ENCODE assay signal across 19 cellular contexts in the genomic region with DNA sequence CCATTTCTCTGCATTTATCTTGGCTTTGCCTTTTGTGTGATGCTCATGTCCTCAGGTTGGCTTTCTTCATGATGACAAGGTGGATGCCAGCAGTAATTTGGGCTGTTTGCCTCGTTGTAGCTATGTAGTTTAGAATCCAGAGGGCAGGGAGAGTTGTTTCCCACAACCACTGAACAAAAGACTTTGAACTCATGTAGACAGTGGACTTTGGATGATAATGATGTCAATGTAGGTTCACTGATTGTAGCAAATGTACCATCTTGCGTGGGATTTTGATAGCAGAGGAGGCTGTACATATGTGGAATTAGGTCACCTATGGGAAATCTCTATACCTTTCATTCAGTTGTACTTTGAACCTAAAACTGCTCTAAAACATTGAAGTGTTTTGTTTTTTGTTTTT. TPM values are rescaled to one million over a fixed set of nuclear protein-coding genes. Genes with fewer than 3 reads are reported as not detected.
DNase-seq lines count a peak whose midpoint lies in the region; ATAC-seq and TF ChIP-seq lines count a peak whose summit lies in the region.
"Had no signal": no experiment of that assay in that cellular context is flagged by ENCODE, and none has a peak within 500 bp of the region (broad histone marks: within the 10 kb centered on the region; RNA-seq: fewer than 3 reads in every experiment).

No MANE protein-coding gene starts in this region.

- H3K4me3 ChIP-seq in liver (ENCODE audit: low read depth in 1 of 3, low read length in 3 of 3) = no peak overlapping the region
- H3K4me3 ChIP-seq: GM12878, HAP-1 had no signal

- no peaks in the 10 kb centered on the region for H3K27me3 ChIP-seq in liver (ENCODE audit: control insufficient read depth in 4 of 4, insufficient read depth in 4 of 4, low read length in 3 of 4)

- intact Hi-C loops in left colon (cut with DNase I, micrococcal nuclease) = no loop called here

- H3K36me3 ChIP-seq in liver (ENCODE audit: control insufficient read depth in 4 of 4, insufficient read depth in 3 of 4, low read depth in 1 of 4, low read length in 3 of 4) = no peaks in the 10 kb centered on the region

- H3K27ac ChIP-seq in liver (ENCODE audit: low read depth in 1 of 2, low read length in 2 of 2) = no peak overlapping the region
- H3K27ac ChIP-seq: C4-2B had no signal

- peak; percentile 14 for DNase-seq in HuH-7 (ENCODE audit: low spot score)
- no peak for DNase-seq in left colon
- no peak for DNase-seq in C1 segment of cervical spinal cord (lab: John Stamatoyannopoulos, UW)
- no peak for DNase-seq in T-helper 1 cell
- DNase-seq in cerebellar cortex (ENCODE audit: low spot score) = no peak
- DNase-seq: Caco-2; CD4-positive, CD25-positive, alpha-beta regulatory T cell; CD8-positive, alpha-beta T cell; DMS 273 treated with DMSO at 0.1 percent for 48 hours; DMS79; EL; GDM1; GOT3; HFFc6 had no signal

- H3K9ac ChIP-seq in liver (ENCODE audit: low read depth in 1 of 2, low read length in 2 of 2) = no peak overlapping the region

- no peak for TF ChIP-seq CTCF in liver (IDR thresholded peaks at IDR 0.05; ENCODE audit: low read depth, low read length, missing input control)

- ATAC-seq in left colon (peak; percentile 35), HG03460 (IDR thresholded peaks at IDR 0.05; ENCODE audit: unreplicated experiment) (no peak)
- ATAC-seq: CD8-positive, alpha-beta T cell; GM12878 had no signal

- 35% methylated on average over 2 of the region's 2 CpGs for WGBS in liver

- no peaks in the 10 kb centered on the region for H3K4me1 ChIP-seq in liver (ENCODE audit: control insufficient read depth in 4 of 4, insufficient read depth in 4 of 4, low read length in 3 of 4)

- TF ChIP-seq RAD21 in liver (IDR thresholded peaks at IDR 0.05) = no peak

- no peaks in the 10 kb centered on the region for H3K9me3 ChIP-seq in liver (ENCODE audit: control insufficient read depth in 4 of 4, low read length in 3 of 4)
- H3K9me3 ChIP-seq: Caco-2, HAP-1 had no signal

TF ChIP-seq in liver, 16 proteins besides CTCF, POLR2A, EP300 and RAD21:
- TF ChIP-seq FOXA2 (IDR thresholded peaks at IDR 0.05) (no peak), FOXA1 (IDR thresholded peaks at IDR 0.05) (no peak), ATF3 (IDR thresholded peaks at IDR 0.05) (no peak), EGR1 (IDR thresholded peaks at IDR 0.05; ENCODE audit: low read depth in 2 of 2) (no peak), YY1 (IDR thresholded peaks at IDR 0.05) (peak; percentile 50), SP1 (IDR thresholded peaks at IDR 0.05) (peak; percentile 44), HNF4A (conservative IDR thresholded peaks at IDR 0.05) (peak; percentile 91 to 93), GABPA (IDR thresholded peaks at IDR 0.05 in 1 of 2, conservative IDR thresholded peaks at IDR 0.05 in 1 of 2) (no peak), JUND (IDR thresholded peaks at IDR 0.05) (peak; percentile 63 to 79), TAF1 (conservative IDR thresholded peaks at IDR 0.05) (no peak), NR2F2 (IDR thresholded peaks at IDR 0.05) (no peak), HNF4G (IDR thresholded peaks at IDR 0.05) (peak; percentile 85), MAX (IDR thresholded peaks at IDR 0.05) (no peak), RXRA (IDR thresholded peaks at IDR 0.05) (peak; percentile 42 to 60)
- TF ChIP-seq, protein P1, sequence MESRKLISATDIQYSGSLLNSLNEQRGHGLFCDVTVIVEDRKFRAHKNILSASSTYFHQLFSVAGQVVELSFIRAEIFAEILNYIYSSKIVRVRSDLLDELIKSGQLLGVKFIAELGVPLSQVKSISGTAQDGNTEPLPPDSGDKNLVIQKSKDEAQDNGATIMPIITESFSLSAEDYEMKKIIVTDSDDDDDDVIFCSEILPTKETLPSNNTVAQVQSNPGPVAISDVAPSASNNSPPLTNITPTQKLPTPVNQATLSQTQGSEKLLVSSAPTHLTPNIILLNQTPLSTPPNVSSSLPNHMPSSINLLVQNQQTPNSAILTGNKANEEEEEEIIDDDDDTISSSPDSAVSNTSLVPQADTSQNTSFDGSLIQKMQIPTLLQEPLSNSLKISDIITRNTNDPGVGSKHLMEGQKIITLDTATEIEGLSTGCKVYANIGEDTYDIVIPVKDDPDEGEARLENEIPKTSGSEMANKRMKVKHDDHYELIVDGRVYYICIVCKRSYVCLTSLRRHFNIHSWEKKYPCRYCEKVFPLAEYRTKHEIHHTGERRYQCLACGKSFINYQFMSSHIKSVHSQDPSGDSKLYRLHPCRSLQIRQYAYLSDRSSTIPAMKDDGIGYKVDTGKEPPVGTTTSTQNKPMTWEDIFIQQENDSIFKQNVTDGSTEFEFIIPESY (IDR thresholded peaks at IDR 0.05) = no peak
- TF ChIP-seq, protein P2, sequence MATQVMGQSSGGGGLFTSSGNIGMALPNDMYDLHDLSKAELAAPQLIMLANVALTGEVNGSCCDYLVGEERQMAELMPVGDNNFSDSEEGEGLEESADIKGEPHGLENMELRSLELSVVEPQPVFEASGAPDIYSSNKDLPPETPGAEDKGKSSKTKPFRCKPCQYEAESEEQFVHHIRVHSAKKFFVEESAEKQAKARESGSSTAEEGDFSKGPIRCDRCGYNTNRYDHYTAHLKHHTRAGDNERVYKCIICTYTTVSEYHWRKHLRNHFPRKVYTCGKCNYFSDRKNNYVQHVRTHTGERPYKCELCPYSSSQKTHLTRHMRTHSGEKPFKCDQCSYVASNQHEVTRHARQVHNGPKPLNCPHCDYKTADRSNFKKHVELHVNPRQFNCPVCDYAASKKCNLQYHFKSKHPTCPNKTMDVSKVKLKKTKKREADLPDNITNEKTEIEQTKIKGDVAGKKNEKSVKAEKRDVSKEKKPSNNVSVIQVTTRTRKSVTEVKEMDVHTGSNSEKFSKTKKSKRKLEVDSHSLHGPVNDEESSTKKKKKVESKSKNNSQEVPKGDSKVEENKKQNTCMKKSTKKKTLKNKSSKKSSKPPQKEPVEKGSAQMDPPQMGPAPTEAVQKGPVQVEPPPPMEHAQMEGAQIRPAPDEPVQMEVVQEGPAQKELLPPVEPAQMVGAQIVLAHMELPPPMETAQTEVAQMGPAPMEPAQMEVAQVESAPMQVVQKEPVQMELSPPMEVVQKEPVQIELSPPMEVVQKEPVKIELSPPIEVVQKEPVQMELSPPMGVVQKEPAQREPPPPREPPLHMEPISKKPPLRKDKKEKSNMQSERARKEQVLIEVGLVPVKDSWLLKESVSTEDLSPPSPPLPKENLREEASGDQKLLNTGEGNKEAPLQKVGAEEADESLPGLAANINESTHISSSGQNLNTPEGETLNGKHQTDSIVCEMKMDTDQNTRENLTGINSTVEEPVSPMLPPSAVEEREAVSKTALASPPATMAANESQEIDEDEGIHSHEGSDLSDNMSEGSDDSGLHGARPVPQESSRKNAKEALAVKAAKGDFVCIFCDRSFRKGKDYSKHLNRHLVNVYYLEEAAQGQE (IDR thresholded peaks at IDR 0.05) = no peak

RNA-seq across cellular contexts. Expression of gene MND1, which starts 41.3 kb away (rescaled TPM):
- total RNA-seq in left colon (1 to 10 TPM; 1.5 to 2.5 TPM), liver (1 to 10 TPM in 1 of 2 donors, under 1 TPM in 1; 0.17 to 2.5 TPM)
- polyA plus RNA-seq in liver = under 1 TPM; 0.42 to 0.43 TPM
- total RNA-seq: CD8-positive, alpha-beta T cell had no signal
